Comparison of ENCODE assay signal across 12 cellular contexts in genomic region chr1:224624432-224624831, GRCh38. TPM values are rescaled to one million over a fixed set of nuclear protein-coding genes. Genes with fewer than 3 reads are reported as not detected.
DNase-seq lines count a peak whose midpoint lies in the region; ATAC-seq and TF ChIP-seq lines count a peak whose summit lies in the region.
"Had no signal": no experiment of that assay in that cellular context is flagged by ENCODE, and none has a peak within 500 bp of the region (broad histone marks: within the 10 kb centered on the region; RNA-seq: fewer than 3 reads in every experiment).

No MANE protein-coding gene starts in this region.

- no peaks in the 10 kb centered on the region for H3K36me3 Mint-ChIP-seq in activated naive CD4-positive, alpha-beta T cell treated with anti-CD3 and anti-CD28 coated beads for 36 hours (ENCODE audit: low read depth)
- H3K36me3 Mint-ChIP-seq in T-cell: no peaks in the 10 kb centered on the region
- peaks cover 3% of the 10 kb centered on the region for H3K36me3 Mint-ChIP-seq in endothelial cell (ENCODE audit: low read depth, unreplicated experiment)

- H3K4me3 Mint-ChIP-seq in activated naive CD4-positive, alpha-beta T cell treated with anti-CD3 and anti-CD28 coated beads for 36 hours: peak overlapping the region; percentile 46
- H3K4me3 Mint-ChIP-seq in T-cell: peak overlapping the region; percentile 49 to 63 (median 60)
- no peak overlapping the region for H3K4me3 Mint-ChIP-seq in endothelial cell (ENCODE audit: unreplicated experiment)
- H3K4me3 Mint-ChIP-seq in stimulated activated naive CD8-positive, alpha-beta T cell treated with anti-CD3 and anti-CD28 coated beads, Interleukin-15, amount 100 ng/mL, for 72 hours: peak overlapping the region; percentile 76 to 77

- no peak for TF ChIP-seq CTCF in endothelial cell (IDR thresholded peaks at IDR 0.05; ENCODE audit: unreplicated experiment)

- peaks cover 11% of the 10 kb centered on the region for H3K9me3 Mint-ChIP-seq in activated naive CD4-positive, alpha-beta T cell treated with anti-CD3 and anti-CD28 coated beads for 36 hours
- peaks cover 8 to 12% (median 9%) of the 10 kb centered on the region in 3 donors for H3K9me3 Mint-ChIP-seq in T-cell
- H3K9me3 Mint-ChIP-seq in endothelial cell (ENCODE audit: unreplicated experiment): peaks cover 7% of the 10 kb centered on the region
- H3K9me3 Mint-ChIP-seq in stimulated activated naive CD8-positive, alpha-beta T cell treated with anti-CD3 and anti-CD28 coated beads, Interleukin-15, amount 100 ng/mL, for 72 hours: peaks cover 14 to 16% of the 10 kb centered on the region in 2 donors

- ATAC-seq in T-cell (replicated peaks in 1 of 4) (peak in 2 of 4 experiments; percentile 7 to 12), HG03565 (IDR thresholded peaks at IDR 0.05; ENCODE audit: unreplicated experiment) (no peak)
- ATAC-seq in stimulated activated naive CD8-positive, alpha-beta T cell treated with anti-CD3 and anti-CD28 coated beads, Interleukin-15, amount 100 ng/mL, for 72 hours: no peak

- intact Hi-C loops in activated naive CD4-positive, alpha-beta T cell treated with anti-CD3 and anti-CD28 coated beads for 36 hours (cut with micrococcal nuclease): loop anchor here (1.0 to 10.0 kb wide), 8 partner anchors 82 to 1273 kb away; partner anchors contain the start of genes DEGS1 and WDR26

- H3K4me1 Mint-ChIP-seq in activated naive CD4-positive, alpha-beta T cell treated with anti-CD3 and anti-CD28 coated beads for 36 hours (ENCODE audit: low read depth): peaks cover 21% of the 10 kb centered on the region
- peaks cover 24 to 34% (median 33%) of the 10 kb centered on the region in 3 donors for H3K4me1 Mint-ChIP-seq in T-cell
- H3K4me1 Mint-ChIP-seq in endothelial cell (ENCODE audit: unreplicated experiment): peaks cover 16% of the 10 kb centered on the region
- peaks cover 25% of the 10 kb centered on the region for H3K4me1 Mint-ChIP-seq in stimulated activated naive CD8-positive, alpha-beta T cell treated with anti-CD3 and anti-CD28 coated beads, Interleukin-15, amount 100 ng/mL, for 72 hours

- DNase-seq in activated naive CD4-positive, alpha-beta T cell treated with anti-CD3 and anti-CD28 coated beads for 36 hours: no peak
- DNase-seq in activated naive CD4-positive, alpha-beta T cell treated with anti-CD3 and anti-CD28 coated beads, Interleukin-2, amount 50 U/mL, for 16 hours: no peak
- DNase-seq in T-cell (no peak), endothelial cell (ENCODE audit: low spot score) (no peak), anterior cingulate cortex (lab: John Stamatoyannopoulos, UW) (no peak), HPDE6-E6E7 (ENCODE audit: extremely low spot score) (no peak)
- no peak for DNase-seq in stimulated activated naive CD8-positive, alpha-beta T cell treated with anti-CD3 and anti-CD28 coated beads, Interleukin-15, amount 100 ng/mL, for 72 hours
- DNase-seq: glutamatergic neuron, NCI-H1417 treated with DMSO at 0.1 percent for 48 hours, nucleus accumbens, sigmoid colon had no signal

- POLR2A ChIA-PET in T-cell (lab: Charles Lee): no interaction called here

- CTCF ChIA-PET in activated naive CD4-positive, alpha-beta T cell treated with anti-CD3 and anti-CD28 coated beads for 36 hours (lab: Charles Lee): no interaction called here
- CTCF ChIA-PET in T-cell (lab: Charles Lee): no interaction called here

- H3K27ac Mint-ChIP-seq in activated naive CD4-positive, alpha-beta T cell treated with anti-CD3 and anti-CD28 coated beads for 36 hours: peak overlapping the region; percentile 52
- H3K27ac Mint-ChIP-seq in T-cell: peak overlapping the region; percentile 86 to 96
- peak overlapping the region; percentile 92 for H3K27ac Mint-ChIP-seq in endothelial cell (ENCODE audit: unreplicated experiment)
- H3K27ac Mint-ChIP-seq in stimulated activated naive CD8-positive, alpha-beta T cell treated with anti-CD3 and anti-CD28 coated beads, Interleukin-15, amount 100 ng/mL, for 72 hours: peak overlapping the region; percentile 95 to 96

- peaks cover 19% of the 10 kb centered on the region for H3K27me3 Mint-ChIP-seq in activated naive CD4-positive, alpha-beta T cell treated with anti-CD3 and anti-CD28 coated beads for 36 hours (ENCODE audit: low read depth)
- H3K27me3 Mint-ChIP-seq in T-cell (peaks cover 12 to 18% of the 10 kb centered on the region in 2 donors), endothelial cell (ENCODE audit: unreplicated experiment) (peaks cover 12% of the 10 kb centered on the region)
- peaks cover 42% of the 10 kb centered on the region for H3K27me3 Mint-ChIP-seq in stimulated activated naive CD8-positive, alpha-beta T cell treated with anti-CD3 and anti-CD28 coated beads, Interleukin-15, amount 100 ng/mL, for 72 hours

RNA-seq across cellular contexts. Expression of gene CNIH3, which starts 8.3 kb away (rescaled TPM):
- total RNA-seq in activated naive CD4-positive, alpha-beta T cell treated with anti-CD3 and anti-CD28 coated beads for 36 hours: 1 to 10 TPM in 1 of 2 experiments, under 1 TPM in 1; 0.59 to 2.5 TPM
- total RNA-seq in T-cell (1 to 10 TPM; 2.3 to 3.6 (median 2.4) TPM), endothelial cell (ENCODE audit: unreplicated experiment) (4.7 TPM)
